In genomic region chr1:101164776-101165175, GRCh38 we compare ENCODE assay signal across 19 cellular contexts.
DNase-seq lines count a peak whose midpoint lies in the region; ATAC-seq and FAIRE-seq lines count a peak whose summit lies in the region.
"Had no signal": no experiment of that assay in that cellular context is flagged by ENCODE, and none has a peak within 500 bp of the region (broad histone marks: within the 10 kb centered on the region; RNA-seq: fewer than 3 reads in every experiment).

No MANE protein-coding gene starts in this region.

- peak; percentile 28 for FAIRE-seq in GM19239 (lab: Jason Lieb, UNC)
- FAIRE-seq: GM12878 had no signal

- H3K27me3 Mint-ChIP-seq in activated naive CD8-positive, alpha-beta T cell treated with anti-CD3 and anti-CD28 coated beads for 36 hours, result no peaks in the 10 kb centered on the region
- H3K27me3 Mint-ChIP-seq in activated naive CD8-positive, alpha-beta T cell treated with anti-CD3 and anti-CD28 coated beads, Interleukin-2, amount 50 U/mL, for 24 hours, result no peaks in the 10 kb centered on the region
- no peaks in the 10 kb centered on the region for H3K27me3 Mint-ChIP-seq in stimulated activated memory B cell treated with anti-CD40 and anti-IgM and Interleukin-4, amounts not matched to agents 10 μg/mL and 1 μg/mL and 100 μg/mL, for 72 hours

- H3K4me3 Mint-ChIP-seq in activated naive CD8-positive, alpha-beta T cell treated with anti-CD3 and anti-CD28 coated beads for 36 hours, result no peak overlapping the region
- H3K4me3 Mint-ChIP-seq in activated naive CD8-positive, alpha-beta T cell treated with anti-CD3 and anti-CD28 coated beads, Interleukin-2, amount 50 U/mL, for 24 hours, result no peak overlapping the region
- H3K4me3 Mint-ChIP-seq in stimulated activated memory B cell treated with anti-CD40 and anti-IgM and Interleukin-4, amounts not matched to agents 10 μg/mL and 1 μg/mL and 100 μg/mL, for 72 hours, result no peak overlapping the region
- H3K4me3 Mint-ChIP-seq: CD8-positive, alpha-beta T cell; GM23338; HFFc6 had no signal

- H3K4me1 Mint-ChIP-seq in activated naive CD8-positive, alpha-beta T cell treated with anti-CD3 and anti-CD28 coated beads for 36 hours, result peaks cover 37% of the 10 kb centered on the region
- peaks cover 45% of the 10 kb centered on the region for H3K4me1 Mint-ChIP-seq in activated naive CD8-positive, alpha-beta T cell treated with anti-CD3 and anti-CD28 coated beads, Interleukin-2, amount 50 U/mL, for 24 hours
- peaks cover 6% of the 10 kb centered on the region for H3K4me1 Mint-ChIP-seq in stimulated activated memory B cell treated with anti-CD40 and anti-IgM and Interleukin-4, amounts not matched to agents 10 μg/mL and 1 μg/mL and 100 μg/mL, for 72 hours

- H3K27ac Mint-ChIP-seq in activated naive CD8-positive, alpha-beta T cell treated with anti-CD3 and anti-CD28 coated beads for 36 hours, result peak overlapping the region; percentile 13
- H3K27ac Mint-ChIP-seq in activated naive CD8-positive, alpha-beta T cell treated with anti-CD3 and anti-CD28 coated beads, Interleukin-2, amount 50 U/mL, for 24 hours, result no peak overlapping the region
- peak overlapping the region; percentile 28 for H3K27ac Mint-ChIP-seq in stimulated activated memory B cell treated with anti-CD40 and anti-IgM and Interleukin-4, amounts not matched to agents 10 μg/mL and 1 μg/mL and 100 μg/mL, for 72 hours
- H3K27ac Mint-ChIP-seq: CD8-positive, alpha-beta T cell; GM23338; HFFc6 had no signal

- DNase-seq in activated naive CD8-positive, alpha-beta T cell treated with anti-CD3 and anti-CD28 coated beads for 36 hours, result no peak
- DNase-seq in activated naive CD8-positive, alpha-beta T cell treated with anti-CD3 and anti-CD28 coated beads, Interleukin-2, amount 50 U/mL, for 24 hours, result no peak
- DNase-seq in GM19239 (ENCODE audit: insufficient read length, low spot score) (no peak), dermis microvascular lymphatic vessel endothelial cell (ENCODE audit: low read depth in 2 of 2) (peak; percentile 42 to 54)
- DNase-seq: 8988T; CD8-positive, alpha-beta T cell; COR-L47; DMS 273 treated with DMSO at 0.1 percent for 48 hours; DMS53; DND-41; EL; H7; HFFc6 had no signal

- peaks cover 15% of the 10 kb centered on the region for H3K36me3 Mint-ChIP-seq in activated naive CD8-positive, alpha-beta T cell treated with anti-CD3 and anti-CD28 coated beads for 36 hours
- no peaks in the 10 kb centered on the region for H3K36me3 Mint-ChIP-seq in activated naive CD8-positive, alpha-beta T cell treated with anti-CD3 and anti-CD28 coated beads, Interleukin-2, amount 50 U/mL, for 24 hours (ENCODE audit: low read depth)
- H3K36me3 Mint-ChIP-seq in stimulated activated memory B cell treated with anti-CD40 and anti-IgM and Interleukin-4, amounts not matched to agents 10 μg/mL and 1 μg/mL and 100 μg/mL, for 72 hours, result no peaks in the 10 kb centered on the region
- H3K36me3 Mint-ChIP-seq: CD8-positive, alpha-beta T cell had no signal

- ATAC-seq in activated naive CD8-positive, alpha-beta T cell treated with anti-CD3 and anti-CD28 coated beads, Interleukin-2, amount 50 U/mL, for 24 hours, result no peak
- no peak for ATAC-seq in stimulated activated memory B cell treated with anti-CD40 and anti-IgM and Interleukin-4, amounts not matched to agents 10 μg/mL and 1 μg/mL and 100 μg/mL, for 72 hours
- ATAC-seq in HG02981 (IDR thresholded peaks at IDR 0.05; ENCODE audit: unreplicated experiment), result no peak
- ATAC-seq in HG02973 (IDR thresholded peaks at IDR 0.05; ENCODE audit: unreplicated experiment), result no peak
- ATAC-seq: CD8-positive, alpha-beta T cell; GM12878; GM23338; HCT116 had no signal

- H3K9me3 Mint-ChIP-seq in activated naive CD8-positive, alpha-beta T cell treated with anti-CD3 and anti-CD28 coated beads for 36 hours, result peaks cover 15% of the 10 kb centered on the region
- no peaks in the 10 kb centered on the region for H3K9me3 Mint-ChIP-seq in activated naive CD8-positive, alpha-beta T cell treated with anti-CD3 and anti-CD28 coated beads, Interleukin-2, amount 50 U/mL, for 24 hours
- no peaks in the 10 kb centered on the region for H3K9me3 Mint-ChIP-seq in stimulated activated memory B cell treated with anti-CD40 and anti-IgM and Interleukin-4, amounts not matched to agents 10 μg/mL and 1 μg/mL and 100 μg/mL, for 72 hours
- H3K9me3 Mint-ChIP-seq: CD8-positive, alpha-beta T cell; GM23338; HFFc6 had no signal

Comparison
In these comparisons a context has a peak if more than half of its experiments do, and no peak if none do; other contexts are left out.
1. DNase-seq: peak in dermis microvascular lymphatic vessel endothelial cell (2 of 2); none in activated naive CD8-positive, alpha-beta T cell treated with anti-CD3 and anti-CD28 coated beads for 36 hours (single experiment), activated naive CD8-positive, alpha-beta T cell treated with anti-CD3 and anti-CD28 coated beads, Interleukin-2, amount 50 U/mL, for 24 hours (single experiment) and GM19239 (single experiment).